In the genomic region with DNA sequence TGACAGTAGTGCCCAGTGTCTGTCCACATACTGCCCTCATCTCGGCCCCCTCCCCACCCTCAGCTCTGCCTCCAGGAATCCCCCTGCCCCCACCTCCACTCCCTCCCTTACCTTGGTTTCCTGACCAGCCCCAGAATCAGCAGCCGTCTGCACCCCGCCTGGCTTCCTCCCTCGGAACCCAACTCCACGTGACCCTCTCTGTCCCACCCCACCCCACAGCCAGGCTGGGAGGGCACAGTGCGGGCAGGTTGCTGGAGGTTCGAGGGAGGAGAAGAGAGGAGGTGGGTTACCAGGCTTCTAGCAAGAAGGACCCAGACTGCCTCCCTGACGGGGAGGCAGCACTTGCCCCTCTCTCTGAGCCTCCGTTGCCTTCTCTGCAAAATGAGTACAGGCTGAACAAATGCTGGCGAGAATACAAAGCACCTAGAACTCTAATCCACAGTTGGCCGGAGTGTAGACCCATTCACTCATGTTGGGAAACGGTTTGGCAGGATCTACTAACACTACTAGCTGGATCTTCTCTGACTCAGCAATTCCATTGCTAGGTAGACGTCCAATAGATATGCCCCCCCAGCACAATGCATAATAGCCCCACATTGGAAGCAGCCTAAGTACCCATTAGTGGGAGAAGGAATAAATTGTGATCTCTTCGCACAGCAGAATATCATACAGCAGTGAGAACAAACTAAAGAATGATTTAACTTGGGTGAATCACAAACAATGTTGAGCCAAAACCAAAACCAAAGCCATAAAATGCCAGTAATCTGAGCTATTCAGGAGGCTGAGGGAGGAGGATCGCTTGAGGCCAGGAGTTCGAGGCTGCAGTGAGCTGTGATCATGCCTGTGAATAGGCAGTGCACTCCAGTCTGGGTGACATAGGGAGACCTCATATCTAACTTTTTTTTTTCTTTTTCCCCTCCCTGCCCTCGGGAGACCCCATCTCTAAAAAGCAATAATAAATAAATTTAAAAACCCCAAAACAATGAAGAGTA, we compare ENCODE assay signal across 8 cellular contexts. TPM values are rescaled to one million over a fixed set of nuclear protein-coding genes. Genes with fewer than 3 reads are reported as not detected.
DNase-seq lines count a peak whose midpoint lies in the region; ATAC-seq and TF ChIP-seq lines count a peak whose summit lies in the region.

Gene RASAL3, minus strand, starts transcription at position 151 of the 992 bp plus-strand sequence. CDS start 186 bp downstream, outside the sequence.

- DNase-seq in NB4 (ENCODE audit: low read depth) (peak; percentile 80), left lobe of liver (ENCODE audit: low spot score) (peak; percentile 68), DMS 273 (lab: John Stamatoyannopoulos, UW; ENCODE audit: unreplicated experiment) (no peak)
- DNase-seq in activated T-helper 1 cell treated with anti-CD3 and anti-CD28 coated beads, Interleukin-2, amount 50 U/mL, for 16 hours (ENCODE audit: low read depth in 1 of 2, low spot score in 1 of 2), result peak; percentile 46 to 47
- peak; percentile 53 to 81 for DNase-seq in stimulated activated effector memory CD8-positive, alpha-beta T cell treated with anti-CD3 and anti-CD28 coated beads, Interleukin-12 subunit alpha, Interleukin-12 subunit beta, amount 100 ng/mL, for 72 hours (ENCODE audit: low spot score in 2 of 2)

- peak within 1 kb of the TSS; percentile 78 for H3K4me3 ChIP-seq in NB4 (ENCODE audit: low read depth, low read length)

- TF ChIP-seq CTCF in NB4 (IDR thresholded peaks at IDR 0.05; ENCODE audit: low read depth, low read length), result no peak

- ATAC-seq in left lobe of liver (peak; percentile 69), GM19351 (IDR thresholded peaks at IDR 0.05; ENCODE audit: unreplicated experiment) (no peak), HG03097 (IDR thresholded peaks at IDR 0.05; ENCODE audit: low FRiP score, unreplicated experiment) (no peak)
- peak; percentile 72 for ATAC-seq in stimulated activated effector memory CD8-positive, alpha-beta T cell treated with anti-CD3 and anti-CD28 coated beads, Interleukin-12 subunit alpha, Interleukin-12 subunit beta, amount 100 ng/mL, for 72 hours

- H3K4me3 Mint-ChIP-seq in stimulated activated effector memory CD8-positive, alpha-beta T cell treated with anti-CD3 and anti-CD28 coated beads, Interleukin-12 subunit alpha, Interleukin-12 subunit beta, amount 100 ng/mL, for 72 hours, result peak within 1 kb of the TSS; percentile 84

- H3K36me3 Mint-ChIP-seq in stimulated activated effector memory CD8-positive, alpha-beta T cell treated with anti-CD3 and anti-CD28 coated beads, Interleukin-12 subunit alpha, Interleukin-12 subunit beta, amount 100 ng/mL, for 72 hours, result peaks cover 61% of the 10 kb centered on the region

- peak within 1 kb of the TSS; percentile 93 for H3K27ac Mint-ChIP-seq in stimulated activated effector memory CD8-positive, alpha-beta T cell treated with anti-CD3 and anti-CD28 coated beads, Interleukin-12 subunit alpha, Interleukin-12 subunit beta, amount 100 ng/mL, for 72 hours

- TF ChIP-seq POLR2A in GM18526 (IDR thresholded peaks at IDR 0.05; ENCODE audit: extremely low read depth, insufficient read length) (peak; percentile 81), NB4 (IDR thresholded peaks at IDR 0.05; ENCODE audit: extremely low read depth, insufficient read length) (peak; percentile 5)

- H3K9me3 Mint-ChIP-seq in stimulated activated effector memory CD8-positive, alpha-beta T cell treated with anti-CD3 and anti-CD28 coated beads, Interleukin-12 subunit alpha, Interleukin-12 subunit beta, amount 100 ng/mL, for 72 hours, result peaks cover 3% of the 10 kb centered on the region

- peaks cover 65% of the 10 kb centered on the region for H3K4me1 Mint-ChIP-seq in stimulated activated effector memory CD8-positive, alpha-beta T cell treated with anti-CD3 and anti-CD28 coated beads, Interleukin-12 subunit alpha, Interleukin-12 subunit beta, amount 100 ng/mL, for 72 hours

RNA-seq across cellular contexts. Expression of gene RASAL3, which starts in this region (rescaled TPM):
- 1.9 TPM for total RNA-seq in left lobe of liver

Comparison
In these comparisons a context has a peak if more than half of its experiments do, and no peak if none do; other contexts are left out.
1. ATAC-seq: peak in left lobe of liver (single experiment) and stimulated activated effector memory CD8-positive, alpha-beta T cell treated with anti-CD3 and anti-CD28 coated beads, Interleukin-12 subunit alpha, Interleukin-12 subunit beta, amount 100 ng/mL, for 72 hours (single experiment); none in GM19351 (single experiment) and HG03097 (single experiment).